In genomic region chr17:65013613-65014391, GRCh38 we compare ENCODE assay signal across 10 cellular contexts. TPM values are rescaled to one million over a fixed set of nuclear protein-coding genes. Genes with fewer than 3 reads are reported as not detected.
DNase-seq lines count a peak whose midpoint lies in the region; ATAC-seq and TF ChIP-seq lines count a peak whose summit lies in the region.
"Had no signal": no experiment of that assay in that cellular context is flagged by ENCODE, and none has a peak within 500 bp of the region (broad histone marks: within the 10 kb centered on the region; RNA-seq: fewer than 3 reads in every experiment).

No MANE protein-coding gene starts in this region.

- DNase-seq in activated gamma-delta T cell treated with Interleukin-2 at 50 U/mL for 16 hours (peak; percentile 42), activated gamma-delta T cell (lab: John Stamatoyannopoulos, UW) (no peak), SW480 (ENCODE audit: low spot score) (peak; percentile 83), fibroblast of pulmonary artery (ENCODE audit: low read depth) (peak; percentile 84), stomach (no peak), Peyer's patch (no peak), D341Med (ENCODE audit: low spot score) (no peak)
- DNase-seq: lower lobe of right lung had no signal

- TF ChIP-seq EP300 in stomach (IDR thresholded peaks at IDR 0.05), result no peak

- TF ChIP-seq CTCF in fibroblast of pulmonary artery (IDR thresholded peaks at IDR 0.05; ENCODE audit: low read length, missing control alignments), result no peak
- TF ChIP-seq CTCF in stomach (IDR thresholded peaks at IDR 0.05), result no peak
- no peak for TF ChIP-seq CTCF in Peyer's patch (IDR thresholded peaks at IDR 0.05)

- no peak overlapping the region for H3K4me3 ChIP-seq in fibroblast of pulmonary artery (replicated peaks; ENCODE audit: low read depth, low read length)
- H3K4me3 ChIP-seq in stomach, result no peak overlapping the region
- no peak overlapping the region for H3K4me3 ChIP-seq in Peyer's patch
- H3K4me3 ChIP-seq: lower lobe of right lung, SK-N-MC had no signal

- peaks cover 5 to 33% (median 20%) of the 10 kb centered on the region in 4 donors for H3K36me3 ChIP-seq in stomach
- H3K36me3 ChIP-seq in Peyer's patch, result peaks cover 0 to 32% (median 0%) of the 10 kb centered on the region in 3 donors

- WGBS in stomach, 5 donors, result 73 to 81% (median 76%) methylated on average over 10 of the region's 10 CpGs

- intact Hi-C loops in stomach (cut with DNase I; ENCODE audit: low total_unique reads), result no loop called here

- ATAC-seq in HG02759 (IDR thresholded peaks at IDR 0.05; ENCODE audit: unreplicated experiment), result no peak

- TF ChIP-seq POLR2A in stomach (IDR thresholded peaks at IDR 0.05), result no peak
- TF ChIP-seq POLR2A in Peyer's patch (IDR thresholded peaks at IDR 0.05), result no peak

- H3K9me3 ChIP-seq in stomach (no peaks in the 10 kb centered on the region), Peyer's patch (no peaks in the 10 kb centered on the region)
- H3K9me3 ChIP-seq: lower lobe of right lung had no signal

- H3K27me3 ChIP-seq in stomach, result no peaks in the 10 kb centered on the region
- no peaks in the 10 kb centered on the region for H3K27me3 ChIP-seq in Peyer's patch

- H3K4me1 ChIP-seq in stomach (peaks cover 13 to 94% (median 50%) of the 10 kb centered on the region in 4 donors), Peyer's patch (peaks cover 0 to 24% (median 0%) of the 10 kb centered on the region in 4 donors)

- H3K27ac ChIP-seq in stomach, result peak overlapping the region in 3 of 5 donors; percentile 9 to 50 (median 41)
- peak overlapping the region in 2 of 4 donors; percentile 12 to 27 for H3K27ac ChIP-seq in Peyer's patch
- H3K27ac ChIP-seq: lower lobe of right lung, SK-N-MC had no signal

RNA-seq across cellular contexts. Expression of gene GNA13, which starts 42.7 kb away (rescaled TPM):
- 10 to 100 TPM; 36.2 to 90.6 (median 45.8) TPM for total RNA-seq in stomach
- polyA plus RNA-seq in stomach, result 10 to 100 TPM; 10.6 to 26.7 (median 17.5) TPM
- total RNA-seq in Peyer's patch, result 10 to 100 TPM; 49.5 to 72.0 (median 63.6) TPM

Comparison
In these comparisons a context has a peak if more than half of its experiments do, and no peak if none do; other contexts are left out.
1. DNase-seq: peak in activated gamma-delta T cell treated with Interleukin-2 at 50 U/mL for 16 hours (single experiment), SW480 (single experiment) and fibroblast of pulmonary artery (single experiment); none in activated gamma-delta T cell (single experiment), stomach (single experiment), Peyer's patch (0 of 3) and D341Med (single experiment).